In the genomic region with DNA sequence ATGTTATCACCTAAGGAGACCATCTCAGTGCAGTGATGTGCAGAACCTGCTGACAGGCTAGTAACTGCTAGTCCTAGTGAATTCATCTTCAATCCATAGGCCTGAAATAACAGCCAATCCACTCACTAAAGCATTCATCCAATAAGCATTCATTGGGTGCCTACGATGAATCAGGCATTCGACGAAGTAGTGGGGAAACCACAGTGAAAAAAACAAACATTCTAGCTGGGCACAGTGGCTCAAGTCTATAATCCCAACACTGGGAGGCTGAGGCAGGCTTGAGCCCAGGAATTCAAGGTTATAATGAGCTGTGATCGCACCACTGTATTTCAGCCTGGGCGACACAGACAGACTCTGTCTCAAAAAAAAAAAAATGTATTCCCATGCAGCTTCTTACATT, we compare ENCODE assay signal across 23 cellular contexts.
"Had no signal": no experiment of that assay in that cellular context is flagged by ENCODE, and none has a peak within 500 bp of the region (broad histone marks: within the 10 kb centered on the region; RNA-seq: fewer than 3 reads in every experiment).

No MANE protein-coding gene starts in this region.

- H3K9me3 ChIP-seq: left lung, suprapubic skin, transverse colon, uterus had no signal

- H3K27me3 ChIP-seq: foreskin keratinocyte, left lung, suprapubic skin, transverse colon, uterus had no signal

- H3K4me1 ChIP-seq: foreskin keratinocyte, left lung, suprapubic skin, transverse colon, uterus had no signal

- H3K27ac ChIP-seq: foreskin keratinocyte, left lung, suprapubic skin, transverse colon, uterus had no signal

- H3K4me3 ChIP-seq: left lung, suprapubic skin, transverse colon, uterus had no signal

- H3K36me3 ChIP-seq: uterus had no signal

- DNase-seq: activated CD4-positive, alpha-beta memory T cell treated with anti-CD3 and anti-CD28 coated beads, Interleukin-2, amount 10 ng/mL, durations not matched to agents 7 days and 5 days; activated CD4-positive, alpha-beta T cell treated with anti-CD3 and anti-CD28 coated beads for 4 hours; activated CD8-positive, alpha-beta memory T cell treated with anti-CD3 and anti-CD28 coated beads, Interleukin-2, amount 10 ng/mL, durations not matched to agents 7 days and 5 days; activated naive CD4-positive, alpha-beta T cell; anterior cingulate cortex; dermis blood vessel endothelial cell; effector memory CD4-positive, alpha-beta T cell; foreskin keratinocyte; glutamatergic neuron; kidney; left lung; midbrain; nephron progenitor cell; occipital lobe; retina; stimulated activated CD4-positive, alpha-beta T cell treated with anti-CD3 and anti-CD28 coated beads, Interleukin-12 subunit alpha, Interleukin-12 subunit beta, amount 100 ng/mL, for 4 hours; stimulated activated CD4-positive, alpha-beta T cell treated with anti-CD3 and anti-CD28 coated beads, Interleukin-2, amount 100 ng/mL, for 24 hours; stimulated activated naive CD8-positive, alpha-beta T cell treated with anti-CD3 and anti-CD28 coated beads, Interleukin-15, Interleukin-2, amounts not matched to agents 100 U/mL and 50 U/mL, for 24 hours; SW 1271; T-helper 2 cell; transverse colon; uterus had no signal

- ATAC-seq: activated CD8-positive, alpha-beta memory T cell treated with anti-CD3 and anti-CD28 coated beads, Interleukin-2, amount 10 ng/mL, durations not matched to agents 7 days and 5 days; foreskin keratinocyte; left lung; stimulated activated naive CD8-positive, alpha-beta T cell treated with anti-CD3 and anti-CD28 coated beads, Interleukin-15, Interleukin-2, amounts not matched to agents 100 U/mL and 50 U/mL, for 24 hours had no signal
